9 cellular contexts compared by ENCODE assay signal in the genomic region with DNA sequence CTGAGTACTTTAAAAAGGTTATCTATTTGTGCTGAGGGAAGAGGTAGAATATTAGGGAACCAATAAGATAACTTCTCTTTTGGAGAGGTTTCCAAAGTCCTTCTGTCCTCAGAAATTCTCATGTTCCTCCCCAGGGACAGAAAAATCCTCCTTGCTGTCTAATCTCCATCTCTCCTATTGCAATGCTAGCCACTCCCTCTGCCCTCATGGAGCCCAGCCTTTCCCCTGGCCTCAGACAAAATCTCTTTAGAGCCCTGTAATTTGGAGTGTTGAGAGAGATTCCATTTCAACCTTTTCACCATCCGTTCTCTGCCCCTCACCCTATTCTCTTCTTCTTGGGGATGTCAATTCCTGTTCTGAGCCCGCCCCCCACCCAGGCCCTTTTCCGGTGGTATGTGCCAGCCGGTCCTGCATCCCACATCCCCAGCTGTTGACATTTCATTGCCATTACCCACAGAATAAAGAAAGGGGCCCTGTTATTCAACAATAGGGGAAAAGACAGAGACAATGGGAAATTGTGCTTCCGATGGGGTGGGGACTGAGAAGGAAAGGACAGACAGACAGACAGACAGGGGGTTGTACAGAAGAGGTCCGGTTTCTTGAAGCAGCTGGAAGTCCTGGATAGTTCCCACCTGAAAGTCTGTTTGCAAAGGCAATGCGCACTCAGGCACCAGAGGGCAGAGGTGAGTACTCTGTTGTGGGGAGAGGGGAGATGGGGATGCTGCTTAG.
DNase-seq lines count a peak whose midpoint lies in the region; ATAC-seq and TF ChIP-seq lines count a peak whose summit lies in the region.
"Had no signal": no experiment of that assay in that cellular context is flagged by ENCODE, and none has a peak within 500 bp of the region (broad histone marks: within the 10 kb centered on the region; RNA-seq: fewer than 3 reads in every experiment).

A gene (plus strand): TSS at position 563 of the 729 bp plus-strand sequence. CDS start 4,076 bp downstream, outside the sequence.

- no peaks in the 10 kb centered on the region for H3K27me3 ChIP-seq in parathyroid adenoma (ENCODE audit: control insufficient read depth, insufficient read depth, low read length)

- peak within 1 kb of the TSS; percentile 41 for H3K27ac ChIP-seq in parathyroid adenoma
- H3K27ac ChIP-seq: skin epidermis had no signal

- H3K4me3 ChIP-seq in cardiac fibroblast (replicated peaks in 1 of 2; ENCODE audit: low read depth in 2 of 2, low read length in 2 of 2) (no peak within 1 kb of the TSS), parathyroid adenoma (ENCODE audit: low read depth, low read length) (no peak within 1 kb of the TSS)
- H3K4me3 ChIP-seq: skin epidermis had no signal

- peak within 1 kb of the TSS; percentile 60 for H2AFZ ChIP-seq in parathyroid adenoma

- peaks cover 17% of the 10 kb centered on the region for H3K4me1 ChIP-seq in parathyroid adenoma

- TF ChIP-seq CTCF in cardiac fibroblast (IDR thresholded peaks at IDR 0.05; ENCODE audit: low read depth, low read length): peak; percentile 49
- TF ChIP-seq CTCF in parathyroid adenoma (IDR thresholded peaks at IDR 0.05): peak; percentile 20

- ATAC-seq in HG03565 (IDR thresholded peaks at IDR 0.05; ENCODE audit: unreplicated experiment) (no peak), GM19351 (IDR thresholded peaks at IDR 0.05; ENCODE audit: unreplicated experiment) (no peak)

- no peaks in the 10 kb centered on the region for H3K79me2 ChIP-seq in parathyroid adenoma

- no peaks in the 10 kb centered on the region for H3K36me3 ChIP-seq in parathyroid adenoma (ENCODE audit: control insufficient read depth, insufficient read depth, low read length)

- no peaks in the 10 kb centered on the region for H3K9me3 ChIP-seq in parathyroid adenoma (ENCODE audit: control insufficient read depth, low read length)

- no peak within 1 kb of the TSS for H3K4me2 ChIP-seq in parathyroid adenoma (ENCODE audit: low read length)

- no peak within 1 kb of the TSS for H3K9ac ChIP-seq in parathyroid adenoma

- DNase-seq in activated CD8-positive, alpha-beta memory T cell treated with anti-CD3 and anti-CD28 coated beads, Interleukin-2, amount 50 U/mL, for 4 hours: peak; percentile 24
- no peak for DNase-seq in activated CD8-positive, alpha-beta memory T cell treated with anti-CD3 and anti-CD28 coated beads, Interleukin-2, amount 50 U/mL, for 48 hours
- peak; percentile 60 for DNase-seq in NCI-H526 treated with DMSO at 0.1 percent for 48 hours (lab: John Stamatoyannopoulos, UW)
- DNase-seq in cardiac fibroblast (ENCODE audit: low read depth in 2 of 2): no peak
- DNase-seq in DMS79 treated with DMSO at 0.1 percent for 48 hours (lab: John Stamatoyannopoulos, UW): no peak

Comparison
In these comparisons a context has a peak if more than half of its experiments do, and no peak if none do; other contexts are left out.
1. DNase-seq: peak in activated CD8-positive, alpha-beta memory T cell treated with anti-CD3 and anti-CD28 coated beads, Interleukin-2, amount 50 U/mL, for 4 hours (single experiment) and NCI-H526 treated with DMSO at 0.1 percent for 48 hours (single experiment); none in activated CD8-positive, alpha-beta memory T cell treated with anti-CD3 and anti-CD28 coated beads, Interleukin-2, amount 50 U/mL, for 48 hours (single experiment), cardiac fibroblast (0 of 2) and DMS79 treated with DMSO at 0.1 percent for 48 hours (single experiment).